In the genomic region with DNA sequence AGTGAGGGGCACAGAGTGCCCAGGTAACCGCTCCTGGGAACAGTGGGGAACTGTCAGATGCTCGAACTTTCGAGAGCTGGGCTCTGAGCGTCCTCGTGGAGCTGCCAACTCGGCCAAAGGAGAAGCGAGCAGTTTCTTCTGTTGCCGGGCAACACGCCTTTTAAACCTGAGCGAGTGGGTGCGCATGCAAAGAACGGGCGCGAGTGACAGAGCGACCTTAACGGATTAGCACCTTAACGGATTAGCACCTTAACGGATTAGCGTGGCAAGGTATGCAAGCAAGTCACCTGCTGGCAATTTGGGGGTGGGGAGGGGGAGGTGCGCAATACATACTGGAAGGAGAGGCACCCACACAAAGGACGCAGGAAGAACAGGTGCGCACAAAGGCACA, we compare ENCODE assay signal across 30 cellular contexts.
DNase-seq lines count a peak whose midpoint lies in the region; ATAC-seq and TF ChIP-seq lines count a peak whose summit lies in the region.
"Had no signal": no experiment of that assay in that cellular context is flagged by ENCODE, and none has a peak within 500 bp of the region (broad histone marks: within the 10 kb centered on the region; RNA-seq: fewer than 3 reads in every experiment).

No MANE protein-coding gene starts in this region.

- peaks cover 61% of the 10 kb centered on the region for H3K27me3 ChIP-seq in endodermal cell (ENCODE audit: control insufficient read depth, insufficient read depth, low read length, poor library complexity, severe bottlenecking)
- H3K27me3 ChIP-seq: Peyer's patch, right lobe of liver had no signal

- H3K9ac ChIP-seq in endodermal cell (ENCODE audit: extremely low read depth, low read length, poor library complexity, severe bottlenecking), result no peak overlapping the region
- H3K9ac ChIP-seq: parathyroid adenoma had no signal

- no peak overlapping the region for H3K27ac Mint-ChIP-seq in endodermal cell
- H3K27ac Mint-ChIP-seq: activated CD8-positive, alpha-beta T cell treated with anti-CD3 and anti-CD28 coated beads, Interleukin-2, amount 10 ng/mL, durations not matched to agents 7 days and 5 days; activated naive CD8-positive, alpha-beta T cell treated with anti-CD3 and anti-CD28 coated beads, Interleukin-2, amount 50 U/mL, for 24 hours; CD4-positive, alpha-beta memory T cell; H9; natural killer cell treated with Interleukin-12 subunit alpha and Interleukin-12 subunit beta and Interleukin-15 and Interleukin-18, amount 100 ng/mL, for 72 hours; T-cell had no signal

- no peaks in the 10 kb centered on the region for H3K36me3 ChIP-seq in endodermal cell (ENCODE audit: control insufficient read depth, insufficient read depth, low read length)
- H3K36me3 ChIP-seq: Peyer's patch, right lobe of liver, SJSA1, tibial artery had no signal

- no peak overlapping the region for H3K27ac ChIP-seq in endodermal cell (ENCODE audit: low read depth, low read length)
- H3K27ac ChIP-seq: foreskin keratinocyte, parathyroid adenoma, Peyer's patch, right lobe of liver, SJSA1, tibial artery had no signal

- in situ Hi-C loops in G401 (cut with HindIII; ENCODE audit: low sequenced_read_pairs), result no loop called here

- no peak overlapping the region for H3K4me3 Mint-ChIP-seq in endodermal cell
- H3K4me3 Mint-ChIP-seq: activated CD8-positive, alpha-beta T cell treated with anti-CD3 and anti-CD28 coated beads, Interleukin-2, amount 10 ng/mL, durations not matched to agents 7 days and 5 days; activated naive CD8-positive, alpha-beta T cell treated with anti-CD3 and anti-CD28 coated beads, Interleukin-2, amount 50 U/mL, for 24 hours; CD4-positive, alpha-beta memory T cell; natural killer cell treated with Interleukin-12 subunit alpha and Interleukin-12 subunit beta and Interleukin-15 and Interleukin-18, amount 100 ng/mL, for 72 hours; T-cell had no signal

- peaks cover 31% of the 10 kb centered on the region for H3K4me1 Mint-ChIP-seq in endodermal cell
- H3K4me1 Mint-ChIP-seq: activated naive CD8-positive, alpha-beta T cell treated with anti-CD3 and anti-CD28 coated beads, Interleukin-2, amount 50 U/mL, for 24 hours; CD4-positive, alpha-beta memory T cell; T-cell had no signal

- 72 to 85% methylated on average over 22 of the region's 22 CpGs for WGBS in endodermal cell (ENCODE audit: insufficient coverage in 1 of 2, insufficient read length in 1 of 2), 2 experiments

- ATAC-seq in GM21526 (IDR thresholded peaks at IDR 0.05; ENCODE audit: low FRiP score, unreplicated experiment), result no peak
- ATAC-seq: activated CD4-positive, CD25-positive, alpha-beta regulatory T cell treated with anti-CD3 and anti-CD28 coated beads, Interleukin-2, amount 50 U/mL, for 24 hours; activated CD8-positive, alpha-beta T cell treated with anti-CD3 and anti-CD28 coated beads, Interleukin-2, amount 10 ng/mL, durations not matched to agents 7 days and 5 days; activated naive CD8-positive, alpha-beta T cell treated with anti-CD3 and anti-CD28 coated beads, Interleukin-2, amount 50 U/mL, for 24 hours; foreskin keratinocyte; natural killer cell treated with Interleukin-12 subunit alpha and Interleukin-12 subunit beta and Interleukin-15 and Interleukin-18, amount 100 ng/mL, for 72 hours; right lobe of liver; T-cell had no signal

- no peak overlapping the region for H3K4me3 ChIP-seq in endodermal cell (ENCODE audit: low read length)
- H3K4me3 ChIP-seq: Peyer's patch, right lobe of liver, SJSA1, tibial artery had no signal

- H3K27me3 Mint-ChIP-seq in endodermal cell (ENCODE audit: insufficient read depth), result peaks cover 96% of the 10 kb centered on the region

- no peaks in the 10 kb centered on the region for H3K36me3 Mint-ChIP-seq in endodermal cell (ENCODE audit: low read depth)
- H3K36me3 Mint-ChIP-seq: CD4-positive, alpha-beta memory T cell; natural killer cell treated with Interleukin-12 subunit alpha and Interleukin-12 subunit beta and Interleukin-15 and Interleukin-18, amount 100 ng/mL, for 72 hours; T-cell had no signal

- DNase-seq in G401 (ENCODE audit: low spot score), result peak; percentile 78
- DNase-seq in NCI-H69 (lab: John Stamatoyannopoulos, UW), result peak; percentile 56
- peak; percentile 74 for DNase-seq in endodermal cell
- peak in 7 of 10 donors; percentile 52 to 92 (median 59) for DNase-seq in posterior cingulate gyrus
- DNase-seq in AG20443 (ENCODE audit: low spot score), result no peak
- no peak for DNase-seq in NCI-H1092 treated with DMSO at 0.1 percent for 48 hours (lab: John Stamatoyannopoulos, UW)
- DNase-seq: activated CD8-positive, alpha-beta T cell treated with anti-CD3 and anti-CD28 coated beads, Interleukin-2, amount 10 ng/mL, durations not matched to agents 7 days and 5 days; activated gamma-delta T cell treated with Interleukin-2 at 50 U/mL for 16 hours; activated naive CD8-positive, alpha-beta T cell treated with anti-CD3 and anti-CD28 coated beads, Interleukin-2, amount 50 U/mL, for 24 hours; activated T-cell treated with anti-CD3 and anti-CD28 coated beads, Interleukin-2, amount 50 U/mL, for 1 hour; CD4-positive, alpha-beta memory T cell; DMS 273 treated with DMSO at 0.1 percent for 48 hours; effector memory CD4-positive, alpha-beta T cell; foreskin keratinocyte; H9; Karpas-422; NCI-H2029; NCI-H345; right lobe of liver; stimulated activated CD4-positive, alpha-beta T cell treated with anti-CD3 and anti-CD28 coated beads, Interleukin-12 subunit alpha, Interleukin-12 subunit beta, amount 100 ng/mL, for 4 hours; stimulated activated CD4-positive, alpha-beta T cell treated with anti-CD3 and anti-CD28 coated beads, Interleukin-4, amount 100 ng/mL, for 4 hours; stimulated activated naive CD4-positive, alpha-beta T cell; T-cell; tibial artery had no signal

- no peaks in the 10 kb centered on the region for H3K9me3 Mint-ChIP-seq in endodermal cell
- H3K9me3 Mint-ChIP-seq: activated naive CD8-positive, alpha-beta T cell treated with anti-CD3 and anti-CD28 coated beads, Interleukin-2, amount 50 U/mL, for 24 hours; CD4-positive, alpha-beta memory T cell; H9; natural killer cell treated with Interleukin-12 subunit alpha and Interleukin-12 subunit beta and Interleukin-15 and Interleukin-18, amount 100 ng/mL, for 72 hours; T-cell had no signal

- TF ChIP-seq CTCF in endodermal cell (conservative IDR thresholded peaks at IDR 0.05), result no peak

- peaks cover 19% of the 10 kb centered on the region for H3K4me1 ChIP-seq in endodermal cell (ENCODE audit: control insufficient read depth, insufficient read depth, low read length)
- H3K4me1 ChIP-seq: foreskin keratinocyte, parathyroid adenoma, Peyer's patch, SJSA1, tibial artery had no signal

- intact Hi-C loops in posterior cingulate gyrus (cut with DNase I), result no loop called here

- H3K9me3 ChIP-seq in endodermal cell (ENCODE audit: control insufficient read depth, low read length), result no peaks in the 10 kb centered on the region
- H3K9me3 ChIP-seq: Peyer's patch, right lobe of liver, SJSA1, tibial artery had no signal

Comparison
In these comparisons a context has a peak if more than half of its experiments do, and no peak if none do; other contexts are left out.
1. DNase-seq: peak in G401 (single experiment), NCI-H69 (single experiment), endodermal cell (single experiment) and posterior cingulate gyrus (7 of 10); none in AG20443 (single experiment) and NCI-H1092 treated with DMSO at 0.1 percent for 48 hours (single experiment).